8 cellular contexts compared by ENCODE assay signal in the genomic region with DNA sequence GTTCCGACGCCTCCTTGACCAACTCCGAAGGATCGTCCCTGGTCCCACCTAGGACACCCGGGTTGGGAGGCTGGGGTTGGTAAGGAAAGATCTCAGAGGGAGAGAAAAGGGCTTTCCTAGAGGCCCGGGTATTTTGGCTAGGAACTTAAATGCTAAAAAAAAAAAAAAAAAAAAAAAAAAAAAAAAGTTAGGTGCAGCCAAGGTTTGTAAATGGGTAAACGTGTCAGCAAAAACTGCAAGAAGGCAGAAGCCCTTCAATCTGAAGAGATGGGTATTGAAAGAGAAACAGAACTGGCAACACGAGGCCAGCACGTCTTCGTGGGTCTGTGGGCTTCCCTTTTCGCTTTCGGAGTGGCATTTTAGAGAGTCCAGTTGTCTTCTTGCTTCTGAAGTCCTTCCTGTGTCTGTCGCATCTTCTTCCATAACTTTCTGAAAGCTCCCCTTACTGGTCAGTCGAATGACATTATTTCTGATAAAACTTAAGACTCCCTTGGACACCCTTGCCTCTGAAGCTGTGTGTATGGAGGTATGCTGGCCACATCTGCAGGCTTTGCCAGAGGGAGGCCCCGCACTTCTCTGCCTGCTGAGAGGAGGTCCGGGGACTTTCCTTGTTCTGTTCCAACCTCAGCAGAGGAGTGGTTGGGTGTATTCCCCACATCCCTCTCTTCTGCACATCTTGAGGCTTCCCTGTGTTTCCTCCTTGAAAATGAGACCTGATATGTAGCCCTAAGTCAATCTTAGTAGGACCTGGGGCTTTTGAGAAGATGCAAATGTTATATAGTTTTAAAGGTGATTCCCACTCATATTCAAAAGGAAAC. TPM values are rescaled to one million over a fixed set of nuclear protein-coding genes. Genes with fewer than 3 reads are reported as not detected.
DNase-seq lines count a peak whose midpoint lies in the region; ATAC-seq, FAIRE-seq and TF ChIP-seq lines count a peak whose summit lies in the region.

No MANE protein-coding gene starts in this region.

- BruUV-seq in HepG2 (replicated peaks; lab: Mats Ljungman, UMichigan) = no TSS peak

- no peaks in the 10 kb centered on the region for H3K36me3 ChIP-seq in HepG2 (replicated peaks in 1 of 2; ENCODE audit: control insufficient read depth in 1 of 2, insufficient read depth in 2 of 2, low read length in 2 of 2)
- no peaks in the 10 kb centered on the region for H3K36me3 ChIP-seq in stomach smooth muscle (ENCODE audit: control insufficient read depth in 2 of 2, insufficient read depth in 2 of 2, low read length in 2 of 2)

- in situ Hi-C loops in KBM-7 (cut with MboI; ENCODE audit: low pct_unique_long_range_greater_than_20kb, low sequenced_read_pairs) (no loop called here), astrocyte of the cerebellum (cut with HindIII; ENCODE audit: low sequenced_read_pairs) (no loop called here), HepG2 (cut with HindIII; ENCODE audit: extremely low pct_ligation_motif_present, low pct_unique_long_range_greater_than_20kb) (no loop called here)

- H3K4me2 ChIP-seq in HepG2 (ENCODE audit: low read depth, low read length) = 0 out of 2 replicates have a peak overlapping the region, but pooled peaks have one; percentile 27

- intact Hi-C loops in HepG2 (cut with micrococcal nuclease; ENCODE audit: unreplicated experiment) = no loop called here

- H3K79me2 ChIP-seq in HepG2 (ENCODE audit: insufficient read depth, low read length) = no peaks in the 10 kb centered on the region

- no peak for TF ChIP-seq RAD21 in HepG2 (CRISPR knock-in tag; IDR thresholded peaks at IDR 0.05)

- H3K4me3 ChIP-seq in GM08714 (ENCODE audit: low read length) (peak overlapping the region; percentile 93), astrocyte of the cerebellum (ENCODE audit: low read depth, low read length) (peak overlapping the region; percentile 44), HepG2 (replicated peaks in 1 of 3; ENCODE audit: insufficient read depth in 1 of 3, low read depth in 2 of 3, low read length in 3 of 3) (no peak overlapping the region), stomach smooth muscle (ENCODE audit: low read length in 2 of 2) (peak overlapping the region; percentile 64 to 81)

- CTCF ChIA-PET in HepG2 (lab: Yijun Ruan, JAX; ENCODE audit: low intra/inter-chr PET ratio, low total read pairs) = no interaction called here

- WGBS in HepG2 (ENCODE audit: low lambda C conversion rate) = 54% methylated on average over 16 of the region's 16 CpGs

- H3K9me3 ChIP-seq in HepG2 (ENCODE audit: low read length) = no peaks in the 10 kb centered on the region
- no peaks in the 10 kb centered on the region for H3K9me3 ChIP-seq in stomach smooth muscle (ENCODE audit: control insufficient read depth in 2 of 2, low read length in 2 of 2)

- H3K27ac ChIP-seq in HepG2 (ENCODE audit: extremely low read length, insufficient read depth, low read length) (no peak overlapping the region), stomach smooth muscle (ENCODE audit: low read length) (no peak overlapping the region)

- no peak overlapping the region for H2AFZ ChIP-seq in HepG2 (ENCODE audit: low read length)

- DNase-seq in KBM-7 = peak; percentile 48
- DNase-seq in astrocyte of the cerebellum (ENCODE audit: low read depth) = no peak
- DNase-seq in HepG2 (ENCODE audit: low spot score) = no peak
- no peak for DNase-seq in SW 1271 (lab: John Stamatoyannopoulos, UW)

- ATAC-seq in HepG2 = no peak
- ATAC-seq in HG03135 (IDR thresholded peaks at IDR 0.05; ENCODE audit: unreplicated experiment) = no peak
- ATAC-seq in HG02759 (IDR thresholded peaks at IDR 0.05; ENCODE audit: unreplicated experiment) = no peak

- TF ChIP-seq EP300 in HepG2 (IDR thresholded peaks at IDR 0.05; ENCODE audit: low read depth in 2 of 2, low read length in 2 of 2) (no peak), HepG2 (CRISPR knock-in tag; IDR thresholded peaks at IDR 0.05; ENCODE audit: borderline replicate concordance) (no peak)

- H3K27me3 ChIP-seq in HepG2 (ENCODE audit: control insufficient read depth in 1 of 2, insufficient read depth in 2 of 2, low read length in 2 of 2) (peaks cover 2 to 56% of the 10 kb centered on the region in 2 experiments; a peak in 4 of 5 replicates), stomach smooth muscle (ENCODE audit: control insufficient read depth in 1 of 2, insufficient read depth in 2 of 2, low read length in 2 of 2) (no peaks in the 10 kb centered on the region)

- FAIRE-seq in HepG2 (lab: Jason Lieb, UNC) = no peak

- H3K9ac ChIP-seq in HepG2 (ENCODE audit: insufficient read depth, low read depth, low read length) = no peak overlapping the region
- peak overlapping the region; percentile 66 for H3K9ac ChIP-seq in stomach smooth muscle (ENCODE audit: low read length in 2 of 2)

- TF ChIP-seq CTCF in astrocyte of the cerebellum (IDR thresholded peaks at IDR 0.05; ENCODE audit: low read depth, low read length, missing control alignments) (no peak), HepG2 (CRISPR knock-in tag; IDR thresholded peaks at IDR 0.05) (no peak)

- POLR2A ChIA-PET in HepG2 (lab: Yijun Ruan, JAX) = no interaction called here

- H3K4me1 ChIP-seq in HepG2 (ENCODE audit: insufficient read depth, low read length) = peaks cover 15% of the 10 kb centered on the region
- peaks cover 29% of the 10 kb centered on the region for H3K4me1 ChIP-seq in stomach smooth muscle (ENCODE audit: control insufficient read depth, insufficient read depth, low read length)

- no peak for TF ChIP-seq POLR2A in HepG2 (IDR thresholded peaks at IDR 0.05; ENCODE audit: insufficient read depth in 1 of 2, low read depth in 2 of 2, low read length in 2 of 2)

- H4K20me1 ChIP-seq in HepG2 (ENCODE audit: insufficient read depth, low read length) = no peaks in the 10 kb centered on the region

TF ChIP-seq in HepG2, 621 proteins besides CTCF, POLR2A, EP300 and RAD21 (continues in another document):
- TF ChIP-seq ZNF343 (CRISPR knock-in tag; IDR thresholded peaks at IDR 0.05) (no peak), NPAS2 (CRISPR knock-in tag; IDR thresholded peaks at IDR 0.05; ENCODE audit: borderline replicate concordance) (no peak), ZSCAN29 (CRISPR knock-in tag; conservative IDR thresholded peaks at IDR 0.05) (no peak), GPN1 (CRISPR knock-in tag; IDR thresholded peaks at IDR 0.05; ENCODE audit: borderline replicate concordance) (no peak)
- TF ChIP-seq, protein P1, sequence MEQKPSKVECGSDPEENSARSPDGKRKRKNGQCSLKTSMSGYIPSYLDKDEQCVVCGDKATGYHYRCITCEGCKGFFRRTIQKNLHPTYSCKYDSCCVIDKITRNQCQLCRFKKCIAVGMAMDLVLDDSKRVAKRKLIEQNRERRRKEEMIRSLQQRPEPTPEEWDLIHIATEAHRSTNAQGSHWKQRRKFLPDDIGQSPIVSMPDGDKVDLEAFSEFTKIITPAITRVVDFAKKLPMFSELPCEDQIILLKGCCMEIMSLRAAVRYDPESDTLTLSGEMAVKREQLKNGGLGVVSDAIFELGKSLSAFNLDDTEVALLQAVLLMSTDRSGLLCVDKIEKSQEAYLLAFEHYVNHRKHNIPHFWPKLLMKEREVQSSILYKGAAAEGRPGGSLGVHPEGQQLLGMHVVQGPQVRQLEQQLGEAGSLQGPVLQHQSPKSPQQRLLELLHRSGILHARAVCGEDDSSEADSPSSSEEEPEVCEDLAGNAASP (CRISPR knock-in tag; IDR thresholded peaks at IDR 0.05; ENCODE audit: borderline replicate concordance) = no peak
- TF ChIP-seq, protein P2, sequence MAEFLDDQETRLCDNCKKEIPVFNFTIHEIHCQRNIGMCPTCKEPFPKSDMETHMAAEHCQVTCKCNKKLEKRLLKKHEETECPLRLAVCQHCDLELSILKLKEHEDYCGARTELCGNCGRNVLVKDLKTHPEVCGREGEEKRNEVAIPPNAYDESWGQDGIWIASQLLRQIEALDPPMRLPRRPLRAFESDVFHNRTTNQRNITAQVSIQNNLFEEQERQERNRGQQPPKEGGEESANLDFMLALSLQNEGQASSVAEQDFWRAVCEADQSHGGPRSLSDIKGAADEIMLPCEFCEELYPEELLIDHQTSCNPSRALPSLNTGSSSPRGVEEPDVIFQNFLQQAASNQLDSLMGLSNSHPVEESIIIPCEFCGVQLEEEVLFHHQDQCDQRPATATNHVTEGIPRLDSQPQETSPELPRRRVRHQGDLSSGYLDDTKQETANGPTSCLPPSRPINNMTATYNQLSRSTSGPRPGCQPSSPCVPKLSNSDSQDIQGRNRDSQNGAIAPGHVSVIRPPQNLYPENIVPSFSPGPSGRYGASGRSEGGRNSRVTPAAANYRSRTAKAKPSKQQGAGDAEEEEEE (CRISPR knock-in tag; IDR thresholded peaks at IDR 0.05; ENCODE audit: borderline replicate concordance) = no peak
- TF ChIP-seq, protein P3, sequence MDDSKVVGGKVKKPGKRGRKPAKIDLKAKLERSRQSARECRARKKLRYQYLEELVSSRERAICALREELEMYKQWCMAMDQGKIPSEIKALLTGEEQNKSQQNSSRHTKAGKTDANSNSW (CRISPR knock-in tag; IDR thresholded peaks at IDR 0.05; ENCODE audit: borderline replicate concordance) = no peak

RNA-seq across cellular contexts. Expression of a gene that starts 0.7 kb away (rescaled TPM):
- not detected in 2 replicates for total RNA-seq in HepG2 (2016; rRNA removed; fragmentation: Illumina TruSeq; extraction: Trizol)
- not detected in 2 replicates for total RNA-seq in HepG2 (2016; cell fraction: cytosol; rRNA removed; fragmentation: Illumina TruSeq; extraction: Trizol; ENCODE audit: low read depth)
- not detected in 2 replicates for total RNA-seq in HepG2 (2016; cell fraction: insoluble cytoplasmic fraction; rRNA removed; fragmentation: Illumina TruSeq; extraction: Trizol)
- total RNA-seq in HepG2 (2016; cell fraction: membrane; rRNA removed; fragmentation: Illumina TruSeq; extraction: Trizol) = not detected in 2 replicates
- not detected in 2 replicates for total RNA-seq in HepG2 (2016; cell fraction: nucleus; rRNA removed; fragmentation: Illumina TruSeq; extraction: Trizol)
- polyA plus RNA-seq in HepG2 (2011; rRNA removed) = not detected in 2 replicates
- polyA plus RNA-seq in HepG2 (2011; cell fraction: cytosol; rRNA removed) = not detected in 2 replicates
- polyA plus RNA-seq in HepG2 (2011; cell fraction: nucleus; rRNA removed) = not detected in 2 replicates
- polyA plus RNA-seq in HepG2 (2012) = not detected in 2 replicates
- not detected in 2 replicates for polyA plus RNA-seq in HepG2 (2016; cell fraction: cytosol; fragmentation: Illumina TruSeq; extraction: Trizol; ENCODE audit: low read depth)
- polyA plus RNA-seq in HepG2 (2016; cell fraction: insoluble cytoplasmic fraction; fragmentation: Illumina TruSeq; extraction: Trizol; ENCODE audit: low read depth) = not detected in 2 replicates
- polyA plus RNA-seq in HepG2 (2016; cell fraction: membrane; fragmentation: Illumina TruSeq; extraction: Trizol; ENCODE audit: low read depth) = not detected in 2 replicates
- polyA plus RNA-seq in HepG2 (2016; cell fraction: nucleus; fragmentation: Illumina TruSeq; extraction: Trizol; ENCODE audit: insufficient read depth, low read depth) = not detected in 2 replicates
- 0.26 and 0.32 TPM in 2 replicates for polyA minus RNA-seq in HepG2 (2011; rRNA and poly(A)+ RNA removed; ENCODE audit: low replicate concordance)
- not detected in 2 replicates for polyA minus RNA-seq in HepG2 (2011; cell fraction: cytosol; rRNA and poly(A)+ RNA removed)
- polyA minus RNA-seq in HepG2 (2011; cell fraction: nucleus; rRNA and poly(A)+ RNA removed) = not detected in 2 replicates

Comparison
In these comparisons a context has a peak if more than half of its experiments do, and no peak if none do; other contexts are left out.
1. H3K4me3 ChIP-seq: peak in GM08714 (single experiment), astrocyte of the cerebellum (single experiment) and stomach smooth muscle (2 of 2); none in HepG2 (0 of 3).